ENCODE assay signal across 8 cellular contexts in genomic region chr15:77070500-77071337, GRCh38. TPM values are rescaled to one million over a fixed set of nuclear protein-coding genes. Genes with fewer than 3 reads are reported as not detected.
DNase-seq lines count a peak whose midpoint lies in the region; ATAC-seq, FAIRE-seq and TF ChIP-seq lines count a peak whose summit lies in the region.

TSPAN3 (minus strand) TSS chr15:77071109; CDS start chr15:77070954, 155 bp downstream.

- H3K4me3 ChIP-seq in bronchial epithelial cell (ENCODE audit: low read depth, low read length) (peak within 1 kb of the TSS; percentile 75), small intestine (ENCODE audit: low read depth in 1 of 2, low read length in 2 of 2) (peak within 1 kb of the TSS; percentile 90 to 95)

- CTCF ChIA-PET in WTC11 (lab: Charles Lee): interaction anchor here (0.6 to 1.0 kb wide), 3 partner anchors 37 to 473 kb away, joined by 5 to 7 read pairs (median 5); no protein-coding TSS in a partner anchor

- no peaks in the 10 kb centered on the region; the same call in 1 of the 2 replicates for H3K36me3 Mint-ChIP-seq in WTC11

- ATAC-seq in GM19023 (IDR thresholded peaks at IDR 0.05; ENCODE audit: unreplicated experiment) (peak; percentile 94), HG03196 (IDR thresholded peaks at IDR 0.05; ENCODE audit: unreplicated experiment) (peak; percentile 94), WTC11 (peak; percentile 99)

- TF ChIP-seq CTCF in WTC11 (IDR thresholded peaks at IDR 0.05) (no peak), bronchial epithelial cell (IDR thresholded peaks at IDR 0.05; ENCODE audit: insufficient read depth, low read length, severe bottlenecking) (no peak)

- no peak within 1 kb of the TSS for H3K27ac Mint-ChIP-seq in WTC11

- no peak for FAIRE-seq in bronchial epithelial cell (lab: Jason Lieb, UNC)
- FAIRE-seq in small intestine (lab: Jason Lieb, UNC): no peak

- H3K27me3 ChIP-seq in bronchial epithelial cell (ENCODE audit: control insufficient read depth, insufficient read depth, low read length) (no peaks in the 10 kb centered on the region), small intestine (ENCODE audit: control insufficient read depth in 2 of 2, insufficient read depth in 2 of 2, low read length in 2 of 2) (no peaks in the 10 kb centered on the region)

- H3K27ac ChIP-seq in small intestine (ENCODE audit: low read depth in 1 of 2, low read length in 1 of 2): peak within 1 kb of the TSS; percentile 85 to 97

- H3K4me1 ChIP-seq in small intestine (ENCODE audit: control insufficient read depth in 2 of 2, insufficient read depth in 1 of 2, low read depth in 1 of 2, low read length in 1 of 2): no peaks in the 10 kb centered on the region

- peak within 1 kb of the TSS; percentile 79 for H3K4me3 Mint-ChIP-seq in WTC11

- H3K4me1 Mint-ChIP-seq in WTC11: peaks cover 19% of the 10 kb centered on the region

- H3K9me3 ChIP-seq in small intestine (ENCODE audit: control insufficient read depth, low read depth): no peaks in the 10 kb centered on the region

- WGBS in small intestine, 3 donors: 0 to 1% (median 1%) methylated on average over 63 to 97 of the region's 97 CpGs

- H3K36me3 ChIP-seq in bronchial epithelial cell (ENCODE audit: control insufficient read depth, insufficient read depth, low read length): no peaks in the 10 kb centered on the region
- no peaks in the 10 kb centered on the region for H3K36me3 ChIP-seq in small intestine (ENCODE audit: control insufficient read depth in 2 of 2, insufficient read depth in 2 of 2, low read length in 2 of 2)

- H3K27me3 Mint-ChIP-seq in WTC11 (ENCODE audit: low read depth): peaks cover 7% of the 10 kb centered on the region

- DNase-seq in AG08396 (ENCODE audit: low spot score) (peak; percentile 95), NCI-H226 (peak; percentile 94), WTC11 (ENCODE audit: low spot score) (peak; percentile 96), bronchial epithelial cell (ENCODE audit: low read depth) (peak; percentile 72), iPS-NIHi11 (ENCODE audit: low spot score) (peak; percentile 97), small intestine (peak; percentile 94)

- POLR2A ChIA-PET in WTC11 (lab: Charles Lee): interaction anchor here (0.6 to 1.1 kb wide), 6 partner anchors 10 to 513 kb away, joined by 3 to 5 read pairs (median 3); no protein-coding TSS in a partner anchor

- H3K9me3 Mint-ChIP-seq in WTC11: no peaks in the 10 kb centered on the region

TF ChIP-seq in WTC11, 78 proteins besides CTCF, POLR2A, EP300 and RAD21 (continues in another document):
- TF ChIP-seq ATF3 (CRISPR knock-in tag; conservative IDR thresholded peaks at IDR 0.05) (no peak), USF2 (CRISPR knock-in tag; IDR thresholded peaks at IDR 0.05) (0 out of 2 replicates have a peak, but pooled peaks have one; percentile 35), EMX1 (CRISPR knock-in tag; IDR thresholded peaks at IDR 0.05) (0 out of 2 replicates have a peak, but pooled peaks have one; percentile 59), RELA (CRISPR knock-in tag; IDR thresholded peaks at IDR 0.05; ENCODE audit: borderline replicate concordance) (no peak), ESRRA (CRISPR knock-in tag; IDR thresholded peaks at IDR 0.05; ENCODE audit: borderline replicate concordance) (no peak), ERG (CRISPR knock-in tag; IDR thresholded peaks at IDR 0.05) (no peak), NFATC4 (CRISPR knock-in tag; IDR thresholded peaks at IDR 0.05) (no peak), FOXK1 (CRISPR knock-in tag; IDR thresholded peaks at IDR 0.05) (peak; percentile 78), NFYB (CRISPR knock-in tag; conservative IDR thresholded peaks at IDR 0.05; ENCODE audit: low read depth) (peak; percentile 66), SP1 (CRISPR knock-in tag; conservative IDR thresholded peaks at IDR 0.05) (peak; percentile 97), HMGXB4 (CRISPR knock-in tag; IDR thresholded peaks at IDR 0.05) (peak; percentile 60), ZNF232 (CRISPR knock-in tag; IDR thresholded peaks at IDR 0.05) (0 out of 2 replicates have a peak, but pooled peaks have one; percentile 44), AR (CRISPR knock-in tag; IDR thresholded peaks at IDR 0.05) (no peak), USF1 (CRISPR knock-in tag; IDR thresholded peaks at IDR 0.05) (no peak), MYBL2 (CRISPR knock-in tag; IDR thresholded peaks at IDR 0.05) (peak; percentile 76; the same call in 1 of the 2 replicates), ZNF396 (CRISPR knock-in tag; IDR thresholded peaks at IDR 0.05; ENCODE audit: borderline replicate concordance) (no peak), MAX (CRISPR knock-in tag; IDR thresholded peaks at IDR 0.05) (no peak), SMAD3 (CRISPR knock-in tag; IDR thresholded peaks at IDR 0.05; ENCODE audit: borderline replicate concordance) (no peak), TP53 (CRISPR knock-in tag; IDR thresholded peaks at IDR 0.05) (0 out of 2 replicates have a peak, but pooled peaks have one; percentile 57), ETV6 (CRISPR knock-in tag; IDR thresholded peaks at IDR 0.05) (peak; percentile 73; the same call in 1 of the 2 replicates)

RNA-seq across cellular contexts. Expression of gene TSPAN3, which starts in this region (rescaled TPM):
- 84.9 to 101 TPM (median 93.4 TPM) in 3 replicates for total RNA-seq in WTC11 (2021)
- total RNA-seq in bronchial epithelial cell: 123 and 187 TPM in 2 replicates
- polyA plus RNA-seq in small intestine: 100 to 1,000 TPM; 263 to 352 (median 334) TPM

Comparison
In these comparisons a context has a peak if more than half of its experiments do, and no peak if none do; other contexts are left out.
1. Peak in every context shown above with its lines: DNase-seq, ATAC-seq, H3K4me3 ChIP-seq and H3K27ac ChIP-seq.